2 cellular contexts compared by ENCODE assay signal in the genomic region with DNA sequence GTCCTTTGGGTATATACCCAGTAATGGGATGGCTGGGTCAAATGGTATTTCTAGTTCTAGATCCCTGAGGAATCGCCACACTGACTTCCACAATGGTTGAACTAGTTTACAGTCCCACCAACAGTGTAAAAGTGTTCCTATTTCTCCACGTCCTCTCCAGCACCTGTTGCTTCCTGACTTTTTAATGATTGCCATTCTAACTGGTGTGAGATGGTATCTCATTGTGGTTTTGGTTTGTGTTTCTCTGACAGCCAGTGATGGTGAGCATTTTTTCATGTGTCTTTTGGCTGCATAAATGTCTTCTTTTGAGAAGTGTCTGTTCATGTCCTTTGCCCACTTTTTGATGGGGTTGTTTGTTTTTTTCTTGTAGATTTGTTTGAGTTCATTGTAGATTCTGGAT.
A peak's percentile ranks its signal among the peaks of the same experiment; 100 is the strongest.
DNase-seq lines count a peak whose midpoint lies in the region; ATAC-seq, FAIRE-seq and TF ChIP-seq lines count a peak whose summit lies in the region.
"Not testable (repeated sequence)": the region's sequence is repeated elsewhere in the genome, so short reads cannot be mapped to it uniquely, and the experiment has no call there.

No MANE protein-coding gene starts in this region.

- intact Hi-C loops in K562 (cut with micrococcal nuclease) = not testable (repeated sequence)

- H3K36me3 ChIP-seq in HEK293 (ENCODE audit: control insufficient read depth in 2 of 2, insufficient read depth in 1 of 2, low read length in 2 of 2); K562 (ENCODE audit: control insufficient read depth, insufficient read depth, low read length): not testable (repeated sequence)

- H3K9me3 ChIP-seq in HEK293 (ENCODE audit: control insufficient read depth, insufficient read depth, low read depth, low read length); K562 (replicated peaks; ENCODE audit: control insufficient read depth, insufficient read depth, low read depth, low read length): not testable (repeated sequence)

- not testable (repeated sequence) for DNase-seq in K562 (ENCODE audit: extremely low read depth in 1 of 4, low spot score in 3 of 4)

- not testable (repeated sequence) for TF ChIP-seq POLR2A in K562 (conservative IDR thresholded peaks at IDR 0.05)

- H3K4me3 ChIP-seq in HEK293 (ENCODE audit: low read depth, low read length); K562: not testable (repeated sequence)

- WGBS in K562 (ENCODE audit: insufficient coverage, low coverage, missing lambda C conversion rate) = no CpG with 5 or more reads among the region's 2 CpGs

- H4K20me1 ChIP-seq in K562 (replicated peaks; ENCODE audit: control insufficient read depth, insufficient read depth, low read length) = not testable (repeated sequence)

- TF ChIP-seq CTCF in HEK293 (tag by site-specific recombination; IDR thresholded peaks at IDR 0.05); K562 (IDR thresholded peaks at IDR 0.05 in 2 of 3, conservative IDR thresholded peaks at IDR 0.05 in 1 of 3; ENCODE audit: insufficient read depth in 2 of 3, low read depth in 1 of 3, low read length in 3 of 3): not testable (repeated sequence)

- not testable (repeated sequence) for H3K27ac ChIP-seq in HEK293 (ENCODE audit: extremely low read depth, low read depth, low read length); K562 (ENCODE audit: extremely low read depth, low read depth, low read length)

- not testable (repeated sequence) for ATAC-seq in K562

- not testable (repeated sequence) for H3K4me2 ChIP-seq in K562 (ENCODE audit: insufficient read depth, low read length)

- FAIRE-seq in K562 (lab: Jason Lieb, UNC) = not testable (repeated sequence)

- H3K9me1 ChIP-seq in K562 (ENCODE audit: control insufficient read depth, insufficient read depth, low read length) = not testable (repeated sequence)

- not testable (repeated sequence) for H2AFZ ChIP-seq in K562 (ENCODE audit: low read depth, low read length)

- H3K4me1 ChIP-seq in HEK293 (ENCODE audit: control insufficient read depth, insufficient read depth, low read length); K562 (replicated peaks in 1 of 2; ENCODE audit: control insufficient read depth in 2 of 2, insufficient read depth in 2 of 2, low read length in 2 of 2): not testable (repeated sequence)

- POLR2A ChIA-PET in HEK293 (lab: Yijun Ruan, JAX); K562 (lab: Yijun Ruan, JAX): not testable (repeated sequence)

- not testable (repeated sequence) for H3K9ac ChIP-seq in K562 (ENCODE audit: insufficient read depth in 1 of 2, low read depth in 2 of 2, low read length in 2 of 2)

- CTCF ChIA-PET in HEK293 (lab: Yijun Ruan, JAX); K562 (lab: Yijun Ruan, JAX; ENCODE audit: low intra/inter-chr PET ratio): not testable (repeated sequence)

- in situ Hi-C loops in K562 (cut with MboI) = not testable (repeated sequence)

- not testable (repeated sequence) for H3K79me2 ChIP-seq in K562 (ENCODE audit: control insufficient read depth, insufficient read depth, low read length)

- H3K27me3 ChIP-seq in K562 (ENCODE audit: control insufficient read depth in 2 of 2, insufficient read depth in 2 of 2, low read length in 2 of 2) = not testable (repeated sequence)

- TF ChIP-seq EP300 in K562 (IDR thresholded peaks at IDR 0.05; ENCODE audit: low read length) = not testable (repeated sequence)

- not testable (repeated sequence) for BruUV-seq in K562 (replicated peaks; lab: Mats Ljungman, UMichigan)

- TF ChIP-seq RAD21 in K562 (CRISPR knock-in tag; conservative IDR thresholded peaks at IDR 0.05 in 1 of 2, IDR thresholded peaks at IDR 0.05 in 1 of 2) = not testable (repeated sequence)

TF ChIP-seq in HEK293, 187 proteins besides CTCF, POLR2A, EP300 and RAD21:
- TF ChIP-seq SCRT2 (tag by site-specific recombination; IDR thresholded peaks at IDR 0.05) = peak; percentile 71
- 0 out of 2 replicates have a peak, but pooled peaks have one; percentile 54 for TF ChIP-seq SCRT1 (tag by site-specific recombination; IDR thresholded peaks at IDR 0.05; ENCODE audit: borderline replicate concordance)

TF ChIP-seq in K562, 482 proteins besides CTCF, POLR2A, EP300 and RAD21:
- peak; percentile 54; the same call in 1 of the 2 replicates for TF ChIP-seq ZNF184 (CRISPR knock-in tag; IDR thresholded peaks at IDR 0.05)
